8 cellular contexts compared by ENCODE assay signal in genomic region chr16:80938035-80938927, GRCh38.
A peak's percentile ranks its signal among the peaks of the same experiment; 100 is the strongest.
DNase-seq lines count a peak whose midpoint lies in the region; ATAC-seq, FAIRE-seq and TF ChIP-seq lines count a peak whose summit lies in the region.

No MANE protein-coding gene starts in this region.

- peak; percentile 68 for ATAC-seq in RWPE2 (ENCODE audit: low read depth)
- ATAC-seq in pancreas, result peak in 3 of 4 donors; percentile 61 to 72 (median 61)
- ATAC-seq in GM18868 (IDR thresholded peaks at IDR 0.05; ENCODE audit: unreplicated experiment), result no peak

- H3K4me3 ChIP-seq in RWPE2 (ENCODE audit: severe bottlenecking) (no peak overlapping the region), fibroblast of the aortic adventitia (ENCODE audit: low read depth, low read length) (peak overlapping the region; percentile 4), pancreas (no peak overlapping the region)

- peaks cover 10% of the 10 kb centered on the region for H3K4me1 ChIP-seq in RWPE2 (ENCODE audit: insufficient read depth, poor library complexity, severe bottlenecking)
- H3K4me1 ChIP-seq in pancreas, result no peaks in the 10 kb centered on the region

- FAIRE-seq in pancreas (lab: Jason Lieb, UNC), result no peak

- H3K36me3 ChIP-seq in RWPE2 (ENCODE audit: low read depth) (no peaks in the 10 kb centered on the region), pancreas (no peaks in the 10 kb centered on the region)

- no peak for TF ChIP-seq CTCF in RWPE2 (IDR thresholded peaks at IDR 0.05; ENCODE audit: poor library complexity, severe bottlenecking)
- peak; percentile 21 for TF ChIP-seq CTCF in fibroblast of the aortic adventitia (IDR thresholded peaks at IDR 0.05; ENCODE audit: insufficient read depth, low read length)
- TF ChIP-seq CTCF in pancreas (IDR thresholded peaks at IDR 0.05), result no peak

- DNase-seq in EH (ENCODE audit: low read depth) (peak; percentile 99), RWPE2 (ENCODE audit: low spot score) (no peak), fibroblast of the aortic adventitia (ENCODE audit: low read depth) (peak; percentile 100), pancreas (peak in 2 of 6 donors; percentile 22 to 29), hypothalamus (lab: John Stamatoyannopoulos, UW) (no peak), NCI-H446 treated with DMSO at 0.1 percent for 48 hours (lab: John Stamatoyannopoulos, UW) (no peak), mesenteric fat pad (ENCODE audit: low spot score) (no peak)

- H3K9me3 ChIP-seq in RWPE2 (ENCODE audit: severe bottlenecking) (no peaks in the 10 kb centered on the region), pancreas (no peaks in the 10 kb centered on the region)

- no peak overlapping the region for H3K27ac ChIP-seq in RWPE2 (ENCODE audit: poor library complexity, severe bottlenecking)
- H3K27ac ChIP-seq in pancreas, result no peak overlapping the region

- intact Hi-C loops in pancreas (cut with DNase I), result no loop called here

- 70 to 79% methylated on average over 16 of the region's 16 CpGs for WGBS in pancreas, 2 donors

- no peaks in the 10 kb centered on the region for H3K27me3 ChIP-seq in RWPE2 (ENCODE audit: insufficient read depth, poor library complexity, severe bottlenecking)
- H3K27me3 ChIP-seq in pancreas, result no peaks in the 10 kb centered on the region

Comparison
In these comparisons a context has a peak if more than half of its experiments do, and no peak if none do; other contexts are left out.
1. DNase-seq: peak in EH (single experiment) and fibroblast of the aortic adventitia (single experiment); none in RWPE2 (single experiment), hypothalamus (0 of 51), NCI-H446 treated with DMSO at 0.1 percent for 48 hours (single experiment) and mesenteric fat pad (single experiment).